10 cellular contexts compared by ENCODE assay signal in the genomic region with DNA sequence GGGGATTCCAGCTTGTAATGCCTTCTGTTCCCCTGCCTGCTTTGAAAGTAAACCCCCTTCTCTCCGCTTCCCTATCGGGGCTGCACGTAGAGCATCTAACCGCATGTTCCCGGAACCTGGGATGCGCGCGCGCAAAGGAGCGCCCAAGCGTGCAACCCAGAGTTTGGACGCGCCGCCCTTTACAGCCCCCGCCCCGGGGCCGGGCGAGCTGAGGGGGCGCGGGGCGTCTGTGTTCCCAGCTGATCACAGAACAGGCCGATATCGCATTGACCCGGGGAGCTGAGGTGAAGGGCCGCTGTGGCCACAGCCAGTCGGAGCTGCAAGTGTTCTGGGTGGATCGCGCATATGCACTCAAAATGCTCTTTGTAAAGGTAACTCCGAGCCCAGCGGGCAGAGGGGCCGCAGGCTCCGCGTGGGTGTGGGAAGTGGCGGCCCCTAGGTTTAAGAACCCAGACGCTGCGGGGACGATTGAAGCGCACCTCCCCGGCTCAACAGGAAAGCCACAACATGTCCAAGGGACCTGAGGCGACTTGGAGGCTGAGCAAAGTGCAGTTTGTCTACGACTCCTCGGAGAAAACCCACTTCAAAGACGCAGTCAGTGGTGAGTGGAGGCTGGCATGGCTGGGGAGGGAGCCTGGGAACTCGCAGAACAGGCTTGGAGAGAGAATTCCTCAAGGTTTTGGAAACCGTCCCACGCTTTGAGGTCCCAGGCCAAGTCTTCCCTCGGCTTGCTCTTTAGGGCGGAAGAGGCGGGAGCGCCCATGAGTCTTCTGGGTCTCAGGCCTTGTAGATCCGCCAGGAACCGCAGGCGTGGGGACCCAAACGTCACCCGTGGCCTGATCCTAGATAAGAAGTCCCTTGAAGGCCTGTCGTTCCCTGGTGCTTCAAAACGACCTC. TPM values are rescaled to one million over a fixed set of nuclear protein-coding genes. Genes with fewer than 3 reads are reported as not detected.
DNase-seq lines count a peak whose midpoint lies in the region; TF ChIP-seq lines count a peak whose summit lies in the region.
"Had no signal": no experiment of that assay in that cellular context is flagged by ENCODE, and none has a peak within 500 bp of the region (broad histone marks: within the 10 kb centered on the region; RNA-seq: fewer than 3 reads in every experiment).

No MANE protein-coding gene starts in this region.

- TF ChIP-seq CTCF in LNCaP clone FGC (IDR thresholded peaks at IDR 0.05; ENCODE audit: control insufficient read depth, extremely low read depth, insufficient read depth) (no peak), endodermal cell (conservative IDR thresholded peaks at IDR 0.05) (no peak), Caco-2 (IDR thresholded peaks at IDR 0.05; ENCODE audit: insufficient read depth in 1 of 2, low read depth in 1 of 2, low read length in 1 of 2, severe bottlenecking in 1 of 2, unreplicated experiment in 1 of 2) (no peak), transverse colon (IDR thresholded peaks at IDR 0.05) (no peak)

- CTCF ChIA-PET in Caco-2 (lab: Charles Lee) = no interaction called here

- peak; percentile 57 for DNase-seq in CD1c-positive myeloid dendritic cell (ENCODE audit: extremely low spot score)
- DNase-seq in LNCaP clone FGC (ENCODE audit: low read depth) = peak; percentile 38
- DNase-seq in endodermal cell = peak; percentile 79
- DNase-seq in NCI-H2029 (lab: John Stamatoyannopoulos, UW) = no peak
- no peak for DNase-seq in Caco-2
- DNase-seq in transverse colon = no peak
- DNase-seq in amniotic stem cell (lab: John Stamatoyannopoulos, UW) = no peak
- DNase-seq: stimulated activated naive CD4-positive, alpha-beta T cell had no signal

- H3K9me3 ChIP-seq in endodermal cell (ENCODE audit: control insufficient read depth, low read length) = no peaks in the 10 kb centered on the region
- peaks cover 3% of the 10 kb centered on the region for H3K9me3 ChIP-seq in neuron (ENCODE audit: low read length)
- no peaks in the 10 kb centered on the region for H3K9me3 ChIP-seq in Caco-2
- H3K9me3 ChIP-seq in transverse colon = no peaks in the 10 kb centered on the region

- 11 to 14% methylated on average over 39 to 57 of the region's 57 CpGs for WGBS in endodermal cell (ENCODE audit: insufficient coverage in 1 of 2, insufficient read length in 1 of 2), 2 experiments
- WGBS in transverse colon (ENCODE audit: low coverage in 1 of 2), 2 donors = 8 to 19% methylated on average over 9 to 30 of the region's 57 CpGs

- H3K4me1 ChIP-seq in endodermal cell (ENCODE audit: control insufficient read depth, insufficient read depth, low read length) (peaks cover 11% of the 10 kb centered on the region), neuron (ENCODE audit: insufficient read depth, low read length) (peaks cover 36% of the 10 kb centered on the region), Caco-2 (no peaks in the 10 kb centered on the region), transverse colon (peaks cover 0 to 18% (median 5%) of the 10 kb centered on the region in 4 donors)

- TF ChIP-seq POLR2A in transverse colon (IDR thresholded peaks at IDR 0.05) = no peak

- no TSS peak for BruUV-seq in Caco-2 (replicated peaks; lab: Mats Ljungman, UMichigan)

- in situ Hi-C loops in transverse colon (cut with MboI; ENCODE audit: low pct_ligation_motif_present in 1 of 4, low pct_unique_long_range_greater_than_20kb in 1 of 4, low sequenced_read_pairs in 3 of 4) = no loop called here

- H3K27ac ChIP-seq in endodermal cell (ENCODE audit: low read depth, low read length) (no peak overlapping the region), transverse colon (no peak overlapping the region)
- H3K27ac ChIP-seq: KMS-11 had no signal

- H2AFZ ChIP-seq in neuron (ENCODE audit: low read depth, low read length) = peak overlapping the region; percentile 40

- peaks cover 91% of the 10 kb centered on the region for H3K27me3 Mint-ChIP-seq in endodermal cell (ENCODE audit: insufficient read depth)
- peaks cover 20% of the 10 kb centered on the region for H3K27me3 Mint-ChIP-seq in Caco-2 (ENCODE audit: insufficient read depth, unreplicated experiment)

- H3K9me3 Mint-ChIP-seq in endodermal cell = no peaks in the 10 kb centered on the region
- H3K9me3 Mint-ChIP-seq in Caco-2 (ENCODE audit: unreplicated experiment) = no peaks in the 10 kb centered on the region

- H3K36me3 ChIP-seq in endodermal cell (ENCODE audit: control insufficient read depth, insufficient read depth, low read length) (no peaks in the 10 kb centered on the region), neuron (ENCODE audit: insufficient read depth, low read length) (no peaks in the 10 kb centered on the region), Caco-2 (ENCODE audit: control insufficient read depth, insufficient read depth, low read length) (no peaks in the 10 kb centered on the region), transverse colon (no peaks in the 10 kb centered on the region)

- POLR2A ChIA-PET in Caco-2 (lab: Charles Lee) = no interaction called here

- H3K9ac ChIP-seq in endodermal cell (ENCODE audit: extremely low read depth, low read length, poor library complexity, severe bottlenecking) = no peak overlapping the region
- H3K9ac ChIP-seq: KMS-11 had no signal

- no peak for TF ChIP-seq EP300 in transverse colon (IDR thresholded peaks at IDR 0.05; ENCODE audit: low read depth)

- H3K4me3 ChIP-seq in LNCaP clone FGC (ENCODE audit: low read depth, low read length) (no peak overlapping the region), endodermal cell (ENCODE audit: low read length) (peak overlapping the region; percentile 79), neuron (ENCODE audit: low read length) (peak overlapping the region; percentile 48), Caco-2 (ENCODE audit: low read depth, low read length) (no peak overlapping the region), transverse colon (peak overlapping the region in 1 of 4 donors; percentile 26)

- H3K4me1 Mint-ChIP-seq in endodermal cell (peaks cover 20% of the 10 kb centered on the region), Caco-2 (ENCODE audit: low read depth, unreplicated experiment) (no peaks in the 10 kb centered on the region)

- intact Hi-C loops in Caco-2 (cut with micrococcal nuclease; ENCODE audit: unreplicated experiment) (no loop called here), transverse colon (cut with DNase I; ENCODE audit: low total_unique reads) (no loop called here)

- H3K4me3 Mint-ChIP-seq in endodermal cell (peak overlapping the region; percentile 60), Caco-2 (ENCODE audit: unreplicated experiment) (no peak overlapping the region)

- H3K27ac Mint-ChIP-seq in endodermal cell = no peak overlapping the region
- H3K27ac Mint-ChIP-seq in Caco-2 (ENCODE audit: unreplicated experiment) = no peak overlapping the region

- H3K36me3 Mint-ChIP-seq in endodermal cell (ENCODE audit: low read depth) = no peaks in the 10 kb centered on the region
- no peaks in the 10 kb centered on the region for H3K36me3 Mint-ChIP-seq in Caco-2 (ENCODE audit: insufficient read depth, unreplicated experiment)

- H3K27me3 ChIP-seq in endodermal cell (ENCODE audit: control insufficient read depth, insufficient read depth, low read length, poor library complexity, severe bottlenecking) = peaks cover 78% of the 10 kb centered on the region
- H3K27me3 ChIP-seq in neuron (ENCODE audit: insufficient read depth, low read length) = peaks cover 70% of the 10 kb centered on the region
- H3K27me3 ChIP-seq in Caco-2 (replicated peaks; ENCODE audit: control insufficient read depth, insufficient read depth, low read length) = no peaks in the 10 kb centered on the region
- H3K27me3 ChIP-seq in transverse colon = peaks cover 88% of the 10 kb centered on the region

RNA-seq across cellular contexts. Expression of a gene that starts 1.6 kb away (rescaled TPM):
- total RNA-seq in endodermal cell = under 1 TPM in 1 of 2 donors, not detected in 1; 0.35 TPM
- 6.0 TPM for polyA plus RNA-seq in endodermal cell (2013, experiment 1 of 2)
- polyA plus RNA-seq in endodermal cell (2013, experiment 2 of 2) = 6.6 TPM
- not detected in 2 replicates for total RNA-seq in Caco-2 (2022)
- under 1 TPM in 1 of 4 donors, not detected in 3; 0.32 TPM for total RNA-seq in transverse colon

Comparison
In these comparisons a context has a peak if more than half of its experiments do, and no peak if none do; other contexts are left out.
1. DNase-seq: peak in CD1c-positive myeloid dendritic cell (single experiment), LNCaP clone FGC (single experiment) and endodermal cell (single experiment); none in NCI-H2029 (single experiment), Caco-2 (0 of 2), transverse colon (single experiment) and amniotic stem cell (single experiment).
2. H3K4me3 ChIP-seq: peak in endodermal cell (single experiment) and neuron (single experiment); none in LNCaP clone FGC (single experiment) and Caco-2 (single experiment).